ENCODE assay signal across 8 cellular contexts in the genomic region with DNA sequence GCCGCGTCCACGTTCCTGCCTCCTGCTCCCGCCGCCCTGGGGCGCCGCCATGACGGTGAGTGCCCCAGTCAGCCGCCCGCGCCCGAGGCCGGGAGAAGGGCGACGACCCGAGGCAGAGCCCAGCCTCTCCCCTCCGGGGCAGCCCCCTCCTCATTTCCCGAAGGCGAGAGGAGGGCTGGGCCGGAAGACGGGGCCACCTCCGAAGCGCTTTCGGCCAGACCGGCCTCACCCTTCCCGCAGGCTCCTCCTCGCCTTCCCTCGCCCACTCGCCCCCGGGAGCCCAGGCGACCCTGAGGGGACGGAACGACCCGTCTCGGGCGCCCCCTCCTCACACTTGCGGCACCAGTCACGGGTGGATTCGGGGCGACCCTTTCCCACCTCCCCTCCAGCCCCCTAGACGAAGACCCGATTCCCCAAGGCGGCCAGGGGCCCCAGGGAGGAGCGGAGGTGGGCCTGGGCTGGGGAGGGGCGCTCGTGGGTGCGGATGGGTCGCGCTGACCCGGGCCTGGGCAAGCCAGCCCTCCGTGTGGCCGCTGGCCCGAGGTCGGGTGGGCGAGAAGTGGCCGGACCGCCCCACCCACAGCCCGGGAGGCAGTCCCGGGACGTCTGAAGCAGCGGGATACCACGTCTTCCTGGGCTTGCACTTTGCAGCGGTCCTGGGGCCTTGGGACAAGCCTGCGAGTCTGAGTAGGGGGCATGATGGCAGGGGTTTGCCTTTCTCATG. TPM values are rescaled to one million over a fixed set of nuclear protein-coding genes. Genes with fewer than 3 reads are reported as not detected.
A peak's percentile ranks its signal among the peaks of the same experiment; 100 is the strongest.
DNase-seq lines count a peak whose midpoint lies in the region; ATAC-seq, FAIRE-seq and TF ChIP-seq lines count a peak whose summit lies in the region.

No MANE protein-coding gene starts in this region.

- no peak for FAIRE-seq in A549 (lab: Jason Lieb, UNC)

- H3K9ac ChIP-seq in subcutaneous abdominal adipose tissue (ENCODE audit: low read length in 5 of 5), result peak overlapping the region; percentile 30 to 95 (median 90)

- peak overlapping the region; percentile 100 for H3K27ac ChIP-seq in A549
- H3K27ac ChIP-seq in angular gyrus (ENCODE audit: low read depth, low read length), result peak overlapping the region; percentile 31
- peak overlapping the region; percentile 52 for H3K27ac ChIP-seq in layer of hippocampus (ENCODE audit: low read depth, low read length)
- peak overlapping the region; percentile 89 for H3K27ac ChIP-seq in subcutaneous abdominal adipose tissue (ENCODE audit: low read depth, low read length)

- POLR2A ChIA-PET in A549 (lab: Yijun Ruan, JAX), result no interaction called here

- TF ChIP-seq CTCF in A549 (IDR thresholded peaks at IDR 0.05) (no peak), LNCaP clone FGC (IDR thresholded peaks at IDR 0.05; ENCODE audit: control insufficient read depth, extremely low read depth, insufficient read depth) (no peak)

- ATAC-seq in A549 (peak; percentile 21 to 32; a peak in 5 of 6 replicates), GM19455 (IDR thresholded peaks at IDR 0.05; ENCODE audit: unreplicated experiment) (peak; percentile 21)

- peak overlapping the region; percentile 95 for H3K4me2 ChIP-seq in A549

- no peaks in the 10 kb centered on the region for H3K36me3 ChIP-seq in subcutaneous abdominal adipose tissue (ENCODE audit: control insufficient read depth in 5 of 5, insufficient read depth in 5 of 5, low read length in 5 of 5)

- H3K27me3 ChIP-seq in layer of hippocampus (ENCODE audit: control insufficient read depth, insufficient read depth, low read length), result no peaks in the 10 kb centered on the region
- H3K27me3 ChIP-seq in subcutaneous abdominal adipose tissue (ENCODE audit: control insufficient read depth in 5 of 5, insufficient read depth in 4 of 5, low read length in 5 of 5), result no peaks in the 10 kb centered on the region

- H3K4me3 ChIP-seq in A549, result peak overlapping the region; percentile 88
- H3K4me3 ChIP-seq in LNCaP clone FGC (ENCODE audit: low read depth, low read length), result peak overlapping the region; percentile 84
- H3K4me3 ChIP-seq in subcutaneous abdominal adipose tissue (ENCODE audit: low read depth in 1 of 5, low read length in 5 of 5), result peak overlapping the region; percentile 74 to 87 (median 83)

- H3K9me3 ChIP-seq in A549 (no peaks in the 10 kb centered on the region), subcutaneous abdominal adipose tissue (ENCODE audit: control insufficient read depth in 5 of 5, low read length in 5 of 5) (no peaks in the 10 kb centered on the region)

- CTCF ChIA-PET in A549 (lab: Yijun Ruan, JAX), result interaction anchor here (0.7 kb wide), 1 partner anchor 10 kb away, joined by 3 read pairs; no protein-coding TSS in a partner anchor

- TF ChIP-seq POLR2A in A549 (IDR thresholded peaks at IDR 0.05; ENCODE audit: low read length), result 0 out of 2 replicates have a peak, but pooled peaks have one; percentile 18

- peaks cover 80% of the 10 kb centered on the region for H3K4me1 ChIP-seq in A549
- peaks cover 28 to 84% (median 72%) of the 10 kb centered on the region in 5 donors for H3K4me1 ChIP-seq in subcutaneous abdominal adipose tissue (ENCODE audit: control insufficient read depth in 5 of 5, insufficient read depth in 5 of 5, low read length in 5 of 5)

- 2% methylated on average over 23 of the region's 64 CpGs for WGBS in A549 (ENCODE audit: missing lambda C conversion rate)

- no peak for TF ChIP-seq RAD21 in A549 (conservative IDR thresholded peaks at IDR 0.05 in 1 of 2, IDR thresholded peaks at IDR 0.05 in 1 of 2)

- no peak for TF ChIP-seq EP300 in A549 (IDR thresholded peaks at IDR 0.05)

- no peak for DNase-seq in A549 (ENCODE audit: low read depth in 1 of 2, low spot score in 1 of 2)
- DNase-seq in LNCaP clone FGC (ENCODE audit: low read depth), result no peak
- DNase-seq in COR-L47 (lab: John Stamatoyannopoulos, UW), result no peak
- no peak for DNase-seq in SIG-M5 treated with dmso at 0.1 percent for 504 hours (lab: John Stamatoyannopoulos, UW; ENCODE audit: unreplicated experiment)

TF ChIP-seq in A549, 52 proteins besides CTCF, POLR2A, EP300 and RAD21:
- TF ChIP-seq PHF8 (IDR thresholded peaks at IDR 0.05; ENCODE audit: borderline replicate concordance, low read depth), result no peak
- TF ChIP-seq, protein P1, sequence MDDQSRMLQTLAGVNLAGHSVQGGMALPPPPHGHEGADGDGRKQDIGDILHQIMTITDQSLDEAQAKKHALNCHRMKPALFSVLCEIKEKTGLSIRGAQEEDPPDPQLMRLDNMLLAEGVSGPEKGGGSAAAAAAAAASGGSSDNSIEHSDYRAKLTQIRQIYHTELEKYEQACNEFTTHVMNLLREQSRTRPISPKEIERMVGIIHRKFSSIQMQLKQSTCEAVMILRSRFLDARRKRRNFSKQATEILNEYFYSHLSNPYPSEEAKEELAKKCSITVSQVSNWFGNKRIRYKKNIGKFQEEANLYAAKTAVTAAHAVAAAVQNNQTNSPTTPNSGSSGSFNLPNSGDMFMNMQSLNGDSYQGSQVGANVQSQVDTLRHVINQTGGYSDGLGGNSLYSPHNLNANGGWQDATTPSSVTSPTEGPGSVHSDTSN (IDR thresholded peaks at IDR 0.05), result 0 out of 2 replicates have a peak, but pooled peaks have one; percentile 3
- TF ChIP-seq, protein P2, sequence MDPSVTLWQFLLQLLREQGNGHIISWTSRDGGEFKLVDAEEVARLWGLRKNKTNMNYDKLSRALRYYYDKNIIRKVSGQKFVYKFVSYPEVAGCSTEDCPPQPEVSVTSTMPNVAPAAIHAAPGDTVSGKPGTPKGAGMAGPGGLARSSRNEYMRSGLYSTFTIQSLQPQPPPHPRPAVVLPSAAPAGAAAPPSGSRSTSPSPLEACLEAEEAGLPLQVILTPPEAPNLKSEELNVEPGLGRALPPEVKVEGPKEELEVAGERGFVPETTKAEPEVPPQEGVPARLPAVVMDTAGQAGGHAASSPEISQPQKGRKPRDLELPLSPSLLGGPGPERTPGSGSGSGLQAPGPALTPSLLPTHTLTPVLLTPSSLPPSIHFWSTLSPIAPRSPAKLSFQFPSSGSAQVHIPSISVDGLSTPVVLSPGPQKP (IDR thresholded peaks at IDR 0.05; ENCODE audit: low read depth, low read length), result no peak

RNA-seq across cellular contexts. Expression of a gene that starts 49.7 kb away (rescaled TPM):
- 15.7 and 32.6 TPM in 2 replicates for polyA plus RNA-seq in A549 (2011; rRNA removed)
- polyA plus RNA-seq in A549 (2012; cell fraction: cytosol; rRNA removed), result 28.2 and 37.4 TPM in 2 replicates
- 37.0 and 39.3 TPM in 2 replicates for polyA plus RNA-seq in A549 (2012; cell fraction: nucleus; rRNA removed)
- 25.5 to 29.5 TPM (median 26.0 TPM) in 3 replicates for polyA plus RNA-seq in A549 (2017; fragmentation: RNase III; extraction: RNeasy Plus Mini Kit Qiagen cat#74134 plus additional on column Dnase treatment)
- polyA minus RNA-seq in A549 (2011; rRNA and poly(A)+ RNA removed), result 44.4 and 50.0 TPM in 2 replicates

Comparison
In these comparisons a context has a peak if more than half of its experiments do, and no peak if none do; other contexts are left out.
1. H3K27ac ChIP-seq: peak in every context shown above with its lines; median percentile 100 in A549; 89 in subcutaneous abdominal adipose tissue; 52 in layer of hippocampus; 31 in angular gyrus.